In genomic region chr19:16062789-16063188, GRCh38 we compare ENCODE assay signal across 8 cellular contexts. TPM values are rescaled to one million over a fixed set of nuclear protein-coding genes. Genes with fewer than 3 reads are reported as not detected.
DNase-seq lines count a peak whose midpoint lies in the region; ATAC-seq, FAIRE-seq and TF ChIP-seq lines count a peak whose summit lies in the region.

No MANE protein-coding gene starts in this region.

- no peak overlapping the region for H3K4me3 ChIP-seq in CD4-positive, CD25-positive, alpha-beta regulatory T cell (ENCODE audit: low read depth, low read length)
- no peak overlapping the region for H3K4me3 ChIP-seq in HL-60 (replicated peaks; ENCODE audit: insufficient read depth, low read length)
- H3K4me3 ChIP-seq in GM12878, result no peak overlapping the region
- H3K4me3 ChIP-seq in left lung, result no peak overlapping the region
- H3K4me3 ChIP-seq in MG63, result no peak overlapping the region

- no TSS peak for BruUV-seq in GM12878 (replicated peaks; lab: Mats Ljungman, UMichigan)

- H3K27ac Mint-ChIP-seq in CD4-positive, CD25-positive, alpha-beta regulatory T cell, result no peak overlapping the region
- H3K27ac Mint-ChIP-seq in stimulated activated memory B cell treated with anti-CD40 and anti-IgM and Interleukin-4, amounts not matched to agents 10 μg/mL and 1 μg/mL and 100 μg/mL, for 72 hours, result peak overlapping the region; percentile 23

- TF ChIP-seq POLR2A in GM12878 (IDR thresholded peaks at IDR 0.05; ENCODE audit: low read depth, low read length), result no peak

- H3K27me3 ChIP-seq in CD4-positive, CD25-positive, alpha-beta regulatory T cell (ENCODE audit: control insufficient read depth, insufficient read depth, low read length), result no peaks in the 10 kb centered on the region
- H3K27me3 ChIP-seq in HL-60 (ENCODE audit: insufficient read depth, poor library complexity, severe bottlenecking) (no peaks in the 10 kb centered on the region), GM12878 (replicated peaks in 1 of 2; ENCODE audit: control insufficient read depth in 2 of 2, insufficient read depth in 2 of 2, low read length in 1 of 2) (no peaks in the 10 kb centered on the region), left lung (no peaks in the 10 kb centered on the region), MG63 (no peaks in the 10 kb centered on the region)

- H3K9me3 Mint-ChIP-seq in CD4-positive, CD25-positive, alpha-beta regulatory T cell, result peaks cover 0 to 4% (median 0%) of the 10 kb centered on the region in 7 donors
- peaks cover 3% of the 10 kb centered on the region for H3K9me3 Mint-ChIP-seq in stimulated activated memory B cell treated with anti-CD40 and anti-IgM and Interleukin-4, amounts not matched to agents 10 μg/mL and 1 μg/mL and 100 μg/mL, for 72 hours

- no peak overlapping the region for H3K9ac ChIP-seq in GM12878 (ENCODE audit: control insufficient read depth, insufficient read depth, low read length)

- 76% methylated on average over 2 of the region's 2 CpGs for WGBS in GM12878 (ENCODE audit: insufficient coverage, insufficient replicate concordance, low lambda C conversion rate, missing lambda C conversion rate)

- ATAC-seq in CD4-positive, CD25-positive, alpha-beta regulatory T cell (ENCODE audit: low read depth in 2 of 2), result peak; percentile 70 to 76
- ATAC-seq in GM12878, result peak; percentile 77
- ATAC-seq in left lung, result peak; percentile 72
- peak; percentile 68 for ATAC-seq in stimulated activated memory B cell treated with anti-CD40 and anti-IgM and Interleukin-4, amounts not matched to agents 10 μg/mL and 1 μg/mL and 100 μg/mL, for 72 hours

- POLR2A ChIA-PET in GM12878 (lab: Charles Lee), result interaction anchor here (0.6 kb wide), 1 partner anchor 11 kb away, joined by 7 read pairs; no protein-coding TSS in a partner anchor

- H3K79me2 ChIP-seq in GM12878 (ENCODE audit: control insufficient read depth, insufficient read depth, low read length), result no peaks in the 10 kb centered on the region

- CTCF ChIA-PET in GM12878 (lab: Yijun Ruan, JAX), result interaction anchor here (0.6 to 5.8 kb wide), 24 partner anchors 11 to 436 kb away, joined by 3 to 45 read pairs (median 4); partner anchors contain the start of genes AP1M1, FAM32A, HSH2D and RAB8A

- intact Hi-C loops in GM12878 (cut with micrococcal nuclease; ENCODE audit: unreplicated experiment) (no loop called here), left lung (cut with DNase I) (no loop called here)

- H3K36me3 ChIP-seq in CD4-positive, CD25-positive, alpha-beta regulatory T cell (ENCODE audit: control insufficient read depth, insufficient read depth, low read length), result no peaks in the 10 kb centered on the region
- H3K36me3 ChIP-seq in GM12878 (ENCODE audit: control insufficient read depth in 2 of 2, insufficient read depth in 2 of 2, low read length in 1 of 2), result no peaks in the 10 kb centered on the region
- no peaks in the 10 kb centered on the region for H3K36me3 ChIP-seq in left lung
- H3K36me3 ChIP-seq in MG63, result peaks cover 4% of the 10 kb centered on the region

- peak; percentile 100 for TF ChIP-seq CTCF in HL-60 (IDR thresholded peaks at IDR 0.05; ENCODE audit: insufficient read depth, low read length)
- TF ChIP-seq CTCF in GM12878 (IDR thresholded peaks at IDR 0.05 in 2 of 3, conservative IDR thresholded peaks at IDR 0.05 in 1 of 3; ENCODE audit: control insufficient read depth in 2 of 3, extremely low read depth in 1 of 3, insufficient read depth in 1 of 3, low read depth in 3 of 3, low read length in 3 of 3), result peak; percentile 60 to 95 (median 91)
- TF ChIP-seq CTCF in left lung (IDR thresholded peaks at IDR 0.05), result peak; percentile 81 to 94

- H4K20me1 ChIP-seq in GM12878 (ENCODE audit: control insufficient read depth, insufficient read depth), result no peaks in the 10 kb centered on the region

- H3K36me3 Mint-ChIP-seq in CD4-positive, CD25-positive, alpha-beta regulatory T cell, result no peaks in the 10 kb centered on the region
- H3K36me3 Mint-ChIP-seq in stimulated activated memory B cell treated with anti-CD40 and anti-IgM and Interleukin-4, amounts not matched to agents 10 μg/mL and 1 μg/mL and 100 μg/mL, for 72 hours, result no peaks in the 10 kb centered on the region

- peak; percentile 52 to 69 (median 68) for DNase-seq in CD4-positive, CD25-positive, alpha-beta regulatory T cell
- peak in 1 of 2 experiments; percentile 72 for DNase-seq in HL-60 (ENCODE audit: low read depth in 1 of 2, low spot score in 1 of 2)
- peak; percentile 71 for DNase-seq in T-helper 9 cell
- no peak for DNase-seq in GM12878 (ENCODE audit: low read depth, low spot score)
- DNase-seq in left lung, result no peak
- no peak for DNase-seq in NCI-H1930 (lab: John Stamatoyannopoulos, UW)
- DNase-seq in MG63, result no peak

- H2AFZ ChIP-seq in GM12878 (ENCODE audit: control insufficient read depth, low read depth, low read length), result no peak overlapping the region

- peak; percentile 25 for TF ChIP-seq RAD21 in GM12878 (IDR thresholded peaks at IDR 0.05; ENCODE audit: insufficient read depth, low read depth, low read length)

- no peaks in the 10 kb centered on the region for H3K9me3 ChIP-seq in CD4-positive, CD25-positive, alpha-beta regulatory T cell (ENCODE audit: control insufficient read depth in 2 of 2, low read length in 2 of 2)
- H3K9me3 ChIP-seq in GM12878 (replicated peaks; ENCODE audit: control insufficient read depth, insufficient read depth, low read length) (peaks cover 2% of the 10 kb centered on the region; the same call in 2 of the 3 replicates), left lung (peaks cover 0 to 2% of the 10 kb centered on the region in 2 donors), MG63 (peaks cover 20% of the 10 kb centered on the region)

- peaks cover 6% of the 10 kb centered on the region for H3K4me1 ChIP-seq in CD4-positive, CD25-positive, alpha-beta regulatory T cell (ENCODE audit: control insufficient read depth, insufficient read depth, low read length, poor library complexity, severe bottlenecking)
- H3K4me1 ChIP-seq in GM12878 (ENCODE audit: control insufficient read depth, insufficient read depth, low read length), result peaks cover 6% of the 10 kb centered on the region; the same call in 1 of the 2 replicates
- H3K4me1 ChIP-seq in left lung, result peaks cover 3 to 24% of the 10 kb centered on the region in 2 donors

- peaks cover 6 to 21% (median 16%) of the 10 kb centered on the region in 4 donors for H3K4me1 Mint-ChIP-seq in CD4-positive, CD25-positive, alpha-beta regulatory T cell
- H3K4me1 Mint-ChIP-seq in stimulated activated memory B cell treated with anti-CD40 and anti-IgM and Interleukin-4, amounts not matched to agents 10 μg/mL and 1 μg/mL and 100 μg/mL, for 72 hours, result peaks cover 18% of the 10 kb centered on the region

- no peak overlapping the region for H3K4me3 Mint-ChIP-seq in CD4-positive, CD25-positive, alpha-beta regulatory T cell
- no peak overlapping the region for H3K4me3 Mint-ChIP-seq in stimulated activated memory B cell treated with anti-CD40 and anti-IgM and Interleukin-4, amounts not matched to agents 10 μg/mL and 1 μg/mL and 100 μg/mL, for 72 hours

- in situ Hi-C loops in GM12878 (cut with MboI), result no loop called here

- peaks cover 11% of the 10 kb centered on the region for H3K27me3 Mint-ChIP-seq in CD4-positive, CD25-positive, alpha-beta regulatory T cell
- peaks cover 7% of the 10 kb centered on the region for H3K27me3 Mint-ChIP-seq in stimulated activated memory B cell treated with anti-CD40 and anti-IgM and Interleukin-4, amounts not matched to agents 10 μg/mL and 1 μg/mL and 100 μg/mL, for 72 hours

- FAIRE-seq in GM12878 (lab: Jason Lieb, UNC), result peak; percentile 97

- SMC1A ChIA-PET in GM12878 (lab: Charles Lee; ENCODE audit: uncharacterized antibody, unreplicated experiment), result interaction anchor here (1.4 to 1.7 kb wide), 2 partner anchors 34 to 93 kb away, joined by 3 to 5 read pairs; no protein-coding TSS in a partner anchor

- TF ChIP-seq EP300 in GM12878 (IDR thresholded peaks at IDR 0.05; ENCODE audit: borderline replicate concordance in 1 of 2, control insufficient read depth in 1 of 2, low read depth in 2 of 2, low read length in 2 of 2), result no peak

- no peak overlapping the region for H3K27ac ChIP-seq in CD4-positive, CD25-positive, alpha-beta regulatory T cell (ENCODE audit: insufficient read depth, low read length, poor library complexity, severe bottlenecking)
- H3K27ac ChIP-seq in HL-60 (replicated peaks), result no peak overlapping the region
- H3K27ac ChIP-seq in GM12878 (ENCODE audit: control insufficient read depth, insufficient read depth), result no peak overlapping the region
- H3K27ac ChIP-seq in left lung, result no peak overlapping the region

- RAD21 ChIA-PET in GM12878 (lab: Charles Lee; ENCODE audit: unreplicated experiment), result interaction anchor here (1.5 to 2.4 kb wide), 2 partner anchors 21 to 118 kb away, joined by 4 to 14 read pairs; no protein-coding TSS in a partner anchor

- no peak overlapping the region for H3K4me2 ChIP-seq in GM12878 (ENCODE audit: control insufficient read depth, insufficient read depth)

RNA-seq across cellular contexts. Expression of gene TPM4, which starts 13.5 kb away (rescaled TPM):
- 305 TPM for total RNA-seq in CD4-positive, CD25-positive, alpha-beta regulatory T cell
- 100 to 1,000 TPM; 109 to 163 (median 131) TPM for polyA plus RNA-seq in CD4-positive, CD25-positive, alpha-beta regulatory T cell
- 161 and 178 TPM in 2 replicates for total RNA-seq in GM12878 (2013; cell fraction: nucleolus; rRNA removed)
- total RNA-seq in GM12878 (2014; rRNA removed), result 413 and 473 TPM in 2 replicates
- 513 and 542 TPM in 2 replicates for total RNA-seq in GM12878 (2014; rRNA removed; fragmentation: Illumina TruSeq; extraction: Trizol)
- 338 and 361 TPM in 2 replicates for total RNA-seq in GM12878 (2021)
- 212 TPM for polyA plus RNA-seq in GM12878 (2011; ENCODE audit: low read depth)
- 387 and 534 TPM in 2 replicates for polyA plus RNA-seq in GM12878 (2011; rRNA removed)
- 210 and 246 TPM in 2 replicates for polyA plus RNA-seq in GM12878 (2011; cell fraction: cytosol; rRNA removed)
- polyA plus RNA-seq in GM12878 (2011; cell fraction: nucleus; rRNA removed), result 84.6 and 156 TPM in 2 replicates
- 261 and 281 TPM in 2 replicates for polyA plus RNA-seq in GM12878 (2012)
- 620 and 767 TPM in 2 replicates for polyA plus RNA-seq in GM12878 (2014; fragmentation: Illumina TruSeq; extraction: Trizol)
- polyA plus RNA-seq in GM12878 (2014; fragmentation: Nextera tagmentation; extraction: Ambion mirVana), result 100 to 1,000 TPM; 183 to 194 TPM
- polyA plus RNA-seq in GM12878 (2014; rRNA removed), result 387 and 401 TPM in 2 replicates
- polyA plus RNA-seq in GM12878 (2016; fragmentation: Nextera tagmentation; extraction: Ambion mirVana), result 100 to 1,000 TPM; 469 to 473 TPM
- 142 and 153 TPM in 2 replicates for polyA minus RNA-seq in GM12878 (2011; rRNA and poly(A)+ RNA removed)
- 99.6 and 122 TPM in 2 replicates for polyA minus RNA-seq in GM12878 (2011; cell fraction: cytosol; rRNA and poly(A)+ RNA removed)
- polyA minus RNA-seq in GM12878 (2011; cell fraction: nucleus; rRNA and poly(A)+ RNA removed), result 45.9 and 97.4 TPM in 2 replicates
- total RNA-seq in left lung, result 100 to 1,000 TPM; 437 to 536 TPM
- total RNA-seq in MG63 (2014; rRNA removed; shearing (Covaris generic); ENCODE audit: low replicate concordance), result 1,104 and 1,574 TPM in 2 replicates

RNA-seq across cellular contexts. Expression of gene RAB8A, which starts 48.9 kb away (rescaled TPM):
- total RNA-seq in CD4-positive, CD25-positive, alpha-beta regulatory T cell, result 88.1 TPM
- 10 to 100 TPM; 79.6 to 93.0 (median 87.8) TPM for polyA plus RNA-seq in CD4-positive, CD25-positive, alpha-beta regulatory T cell
- total RNA-seq in GM12878 (2013; cell fraction: nucleolus; rRNA removed), result 85.8 and 91.6 TPM in 2 replicates
- 94.2 and 104 TPM in 2 replicates for total RNA-seq in GM12878 (2014; rRNA removed)
- total RNA-seq in GM12878 (2014; rRNA removed; fragmentation: Illumina TruSeq; extraction: Trizol), result 233 and 239 TPM in 2 replicates
- 162 and 181 TPM in 2 replicates for total RNA-seq in GM12878 (2021)
- polyA plus RNA-seq in GM12878 (2011; ENCODE audit: low read depth), result 29.0 TPM
- 177 and 189 TPM in 2 replicates for polyA plus RNA-seq in GM12878 (2011; rRNA removed)
- polyA plus RNA-seq in GM12878 (2011; cell fraction: cytosol; rRNA removed), result 137 and 184 TPM in 2 replicates
- 94.2 and 96.1 TPM in 2 replicates for polyA plus RNA-seq in GM12878 (2011; cell fraction: nucleus; rRNA removed)
- polyA plus RNA-seq in GM12878 (2012), result 75.4 and 124 TPM in 2 replicates
- 138 and 168 TPM in 2 replicates for polyA plus RNA-seq in GM12878 (2014; fragmentation: Illumina TruSeq; extraction: Trizol)
- 10 to 100 TPM; 23.9 to 39.1 TPM for polyA plus RNA-seq in GM12878 (2014; fragmentation: Nextera tagmentation; extraction: Ambion mirVana)
- polyA plus RNA-seq in GM12878 (2014; rRNA removed), result 204 and 226 TPM in 2 replicates
- polyA plus RNA-seq in GM12878 (2016; fragmentation: Nextera tagmentation; extraction: Ambion mirVana), result 100 to 1,000 TPM; 308 to 314 TPM
- polyA minus RNA-seq in GM12878 (2011; rRNA and poly(A)+ RNA removed), result 303 and 377 TPM in 2 replicates
- polyA minus RNA-seq in GM12878 (2011; cell fraction: cytosol; rRNA and poly(A)+ RNA removed), result 89.7 and 135 TPM in 2 replicates
- polyA minus RNA-seq in GM12878 (2011; cell fraction: nucleus; rRNA and poly(A)+ RNA removed), result 71.4 and 108 TPM in 2 replicates
- total RNA-seq in left lung, result 10 to 100 TPM; 70.7 to 88.8 TPM
- total RNA-seq in MG63 (2014; rRNA removed; shearing (Covaris generic); ENCODE audit: low replicate concordance), result 134 and 149 TPM in 2 replicates

Comparison
In these comparisons a context has a peak if more than half of its experiments do, and no peak if none do; other contexts are left out.
1. DNase-seq: peak in CD4-positive, CD25-positive, alpha-beta regulatory T cell (3 of 3) and T-helper 9 cell (single experiment); none in GM12878 (single experiment), left lung (0 of 2), NCI-H1930 (0 of 2) and MG63 (single experiment).
2. Peak in every context shown above with its lines, with median percentiles within 50 percentile points of each other: ATAC-seq and CTCF ChIP-seq.